In the genomic region with DNA sequence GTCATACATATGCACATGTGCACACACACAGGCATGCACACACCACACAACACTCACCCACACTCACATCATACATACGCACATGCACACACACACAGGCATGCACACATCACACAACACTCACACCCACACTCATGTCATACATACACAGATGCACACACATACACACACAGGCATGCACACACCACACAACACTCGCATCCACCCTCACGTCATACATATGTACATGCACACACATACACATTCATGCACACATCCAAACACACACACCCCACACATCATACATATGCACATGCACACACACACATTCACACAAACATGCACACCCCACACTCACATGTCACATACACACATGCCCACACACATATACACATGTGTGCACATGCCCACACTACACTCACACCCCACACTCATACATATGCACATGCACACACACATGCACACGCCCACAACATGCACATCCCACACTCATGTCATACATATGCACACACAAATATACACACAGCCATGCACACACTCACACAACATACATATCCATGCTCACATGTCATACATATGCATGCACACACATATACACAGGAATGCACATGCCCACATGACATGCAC, we compare ENCODE assay signal across 22 cellular contexts.
"Had no signal": no experiment of that assay in that cellular context is flagged by ENCODE, and none has a peak within 500 bp of the region (broad histone marks: within the 10 kb centered on the region; RNA-seq: fewer than 3 reads in every experiment).

No MANE protein-coding gene starts in this region.

- H3K36me3 Mint-ChIP-seq: activated naive CD4-positive, alpha-beta T cell treated with anti-CD3 and anti-CD28 coated beads, Interleukin-2, amount 50 U/mL, for 24 hours; T-cell had no signal

- H3K4me1 Mint-ChIP-seq: activated naive CD4-positive, alpha-beta T cell treated with anti-CD3 and anti-CD28 coated beads, Interleukin-2, amount 50 U/mL, for 24 hours had no signal

- H3K4me1 ChIP-seq: heart left ventricle, neural progenitor cell, parathyroid adenoma, tibial nerve had no signal

- H3K4me3 ChIP-seq: heart left ventricle, lung, neural progenitor cell, tibial nerve had no signal

- ATAC-seq: heart left ventricle, left cardiac atrium, T-cell had no signal

- H3K27ac ChIP-seq: heart left ventricle, neural progenitor cell, parathyroid adenoma, tibial nerve had no signal

- H3K27me3 Mint-ChIP-seq: activated naive CD4-positive, alpha-beta T cell treated with anti-CD3 and anti-CD28 coated beads, Interleukin-2, amount 50 U/mL, for 24 hours; activated T-cell treated with anti-CD3 and anti-CD28 coated beads, Interleukin-2, amount 50 U/mL, for 24 hours; brain; T-cell had no signal

- H3K4me3 Mint-ChIP-seq: activated naive CD4-positive, alpha-beta T cell treated with anti-CD3 and anti-CD28 coated beads, Interleukin-2, amount 50 U/mL, for 24 hours; activated T-cell treated with anti-CD3 and anti-CD28 coated beads, Interleukin-2, amount 50 U/mL, for 24 hours; brain; neural progenitor cell; T-cell had no signal

- DNase-seq: activated CD4-positive, alpha-beta T cell treated with anti-CD3 and anti-CD28 coated beads, Interleukin-2, amount 50 U/mL, for 4 hours; activated T-cell treated with anti-CD3 and anti-CD28 coated beads, Interleukin-2, amount 50 U/mL, for 24 hours; amygdala; cortex of kidney; effector CD8-positive, alpha-beta T cell; foreskin melanocyte; left cardiac atrium; SK-N-SH; small intestine; stimulated activated CD4-positive, alpha-beta T cell treated with anti-CD3 and anti-CD28 coated beads, Interleukin-4, amount 100 ng/mL, for 4 hours; stimulated activated CD8-positive, alpha-beta memory T cell treated with anti-CD3 and anti-CD28 coated beads, Interleukin-4, amount 100 ng/mL, for 48 hours; stimulated activated naive CD4-positive, alpha-beta T cell treated with Interleukin-2 at 50 U/mL for 16 hours; substantia nigra; T-cell; T-helper 9 cell had no signal

- H3K27ac Mint-ChIP-seq: activated naive CD4-positive, alpha-beta T cell treated with anti-CD3 and anti-CD28 coated beads, Interleukin-2, amount 50 U/mL, for 24 hours; activated T-cell treated with anti-CD3 and anti-CD28 coated beads, Interleukin-2, amount 50 U/mL, for 24 hours; neural progenitor cell; T-cell had no signal

- H3K9me3 ChIP-seq: heart left ventricle, SK-N-SH, tibial nerve had no signal

- H3K9me3 Mint-ChIP-seq: activated naive CD4-positive, alpha-beta T cell treated with anti-CD3 and anti-CD28 coated beads, Interleukin-2, amount 50 U/mL, for 24 hours; activated T-cell treated with anti-CD3 and anti-CD28 coated beads, Interleukin-2, amount 50 U/mL, for 24 hours; neural progenitor cell; T-cell had no signal

- H3K27me3 ChIP-seq: heart left ventricle, neural progenitor cell, tibial nerve had no signal

- H3K36me3 ChIP-seq: heart left ventricle, neural progenitor cell had no signal
